ENCODE assay signal across 13 cellular contexts in genomic region chr3:196608693-196609092, GRCh38. TPM values are rescaled to one million over a fixed set of nuclear protein-coding genes. Genes with fewer than 3 reads are reported as not detected.
A peak's percentile ranks its signal among the peaks of the same experiment; 100 is the strongest.
DNase-seq lines count a peak whose midpoint lies in the region; ATAC-seq, FAIRE-seq and TF ChIP-seq lines count a peak whose summit lies in the region.
"Had no signal": no experiment of that assay in that cellular context is flagged by ENCODE, and none has a peak within 500 bp of the region (broad histone marks: within the 10 kb centered on the region; RNA-seq: fewer than 3 reads in every experiment).

No MANE protein-coding gene starts in this region.

- TF ChIP-seq POLR2A in HCT116 (IDR thresholded peaks at IDR 0.05; ENCODE audit: borderline replicate concordance, extremely low read depth, insufficient read depth, insufficient read length) = no peak

- H3K79me2 ChIP-seq in HCT116 (ENCODE audit: insufficient read depth, low read length) (no peaks in the 10 kb centered on the region), neural progenitor cell (ENCODE audit: low read depth) (no peaks in the 10 kb centered on the region)

- BruUV-seq in HCT116 (replicated peaks; lab: Mats Ljungman, UMichigan) = no TSS peak

- H3K4me2 ChIP-seq in HCT116 (ENCODE audit: low read length) (no peak overlapping the region), neural progenitor cell (no peak overlapping the region)
- H3K4me2 ChIP-seq: GM23338 had no signal

- H3K4me1 Mint-ChIP-seq in CD4-positive, alpha-beta memory T cell = peaks cover 33 to 51% (median 41%) of the 10 kb centered on the region in 4 donors
- peaks cover 22% of the 10 kb centered on the region for H3K4me1 Mint-ChIP-seq in activated T-helper 17 cell treated with anti-CD3 and anti-CD28 coated beads, Interleukin-2, amount 50 U/mL, for 72 hours
- H3K4me1 Mint-ChIP-seq in neural progenitor cell = peaks cover 14% of the 10 kb centered on the region

- intact Hi-C loops in CD4-positive, alpha-beta memory T cell (cut with micrococcal nuclease) = loop anchor here (1.0 to 2.0 kb wide), 6 partner anchors 24 to 361 kb away; partner anchors contain the start of gene NRROS
- intact Hi-C loops in HCT116 (cut with micrococcal nuclease) = loop anchor here (1.0 to 10.0 kb wide), 3 partner anchors 77 to 576 kb away; no protein-coding TSS in a partner anchor

- H2AFZ ChIP-seq in HCT116 (ENCODE audit: low read depth, low read length, poor library complexity, severe bottlenecking) = peak overlapping the region; percentile 96
- H2AFZ ChIP-seq in neural progenitor cell (replicated peaks) = peak overlapping the region; percentile 38
- H2AFZ ChIP-seq: GM23338 had no signal

- no peaks in the 10 kb centered on the region for H3K27me3 Mint-ChIP-seq in CD4-positive, alpha-beta memory T cell
- H3K27me3 Mint-ChIP-seq in activated T-helper 17 cell treated with anti-CD3 and anti-CD28 coated beads, Interleukin-2, amount 50 U/mL, for 72 hours = no peaks in the 10 kb centered on the region
- peaks cover 2% of the 10 kb centered on the region for H3K27me3 Mint-ChIP-seq in neural progenitor cell (ENCODE audit: insufficient read depth, low read depth)

- POLR2A ChIA-PET in CD4-positive, alpha-beta memory T cell (lab: Charles Lee; ENCODE audit: partially characterized antibody) = interaction anchor here (0.7 to 5.8 kb wide), 11 partner anchors 16 to 103 kb away, joined by 3 to 121 read pairs (median 6); partner anchors contain the start of genes CEP19, NRROS and PIGX
- POLR2A ChIA-PET in HCT116 (lab: Charles Lee) = no interaction called here

- TF ChIP-seq CTCF in HCT116 (IDR thresholded peaks at IDR 0.05 in 2 of 3, conservative IDR thresholded peaks at IDR 0.05 in 1 of 3; ENCODE audit: borderline replicate concordance in 1 of 3, insufficient read depth in 1 of 3, low read depth in 2 of 3, low read length in 2 of 3) = no peak
- TF ChIP-seq CTCF in neural progenitor cell (IDR thresholded peaks at IDR 0.05) = no peak

- ATAC-seq in HCT116 = no peak
- ATAC-seq in activated T-helper 17 cell treated with anti-CD3 and anti-CD28 coated beads, Interleukin-2, amount 50 U/mL, for 72 hours (replicated peaks) = no peak

- no peak for TF ChIP-seq RAD21 in HCT116 (IDR thresholded peaks at IDR 0.05; ENCODE audit: low read depth)

- no peak overlapping the region for H3K4me3 ChIP-seq in CD4-positive, alpha-beta memory T cell (ENCODE audit: low read length in 2 of 2)
- H3K4me3 ChIP-seq in HCT116 (replicated peaks in 1 of 2; ENCODE audit: low read depth in 1 of 2, low read length in 2 of 2) (no peak overlapping the region), neural progenitor cell (no peak overlapping the region)
- H3K4me3 ChIP-seq: BLaER1, GM23338, HAP-1, MG63, SJCRH30 had no signal

- peaks cover 47% of the 10 kb centered on the region for H3K4me1 ChIP-seq in CD4-positive, alpha-beta memory T cell (ENCODE audit: insufficient read depth, low read length)
- H3K4me1 ChIP-seq in HCT116 (ENCODE audit: control insufficient read depth in 1 of 2, insufficient read depth in 2 of 2, low read length in 2 of 2) = peaks cover 22 to 40% of the 10 kb centered on the region in 2 experiments; a peak in 3 of 4 replicates
- peaks cover 3% of the 10 kb centered on the region for H3K4me1 ChIP-seq in neural progenitor cell
- H3K4me1 ChIP-seq: HAP-1, SJCRH30 had no signal

- peak overlapping the region in 3 of 8 donors; percentile 49 to 63 (median 60) for H3K4me3 Mint-ChIP-seq in CD4-positive, alpha-beta memory T cell
- H3K4me3 Mint-ChIP-seq in activated T-helper 17 cell treated with anti-CD3 and anti-CD28 coated beads, Interleukin-2, amount 50 U/mL, for 72 hours = no peak overlapping the region
- no peak overlapping the region for H3K4me3 Mint-ChIP-seq in neural progenitor cell
- H3K4me3 Mint-ChIP-seq: GM23338 had no signal

- no peak for FAIRE-seq in HTR-8/SVneo (lab: Jason Lieb, UNC)
- FAIRE-seq: RCC 7860 had no signal

- no peaks in the 10 kb centered on the region for H3F3A ChIP-seq in neural progenitor cell (ENCODE audit: low read depth)

- no peaks in the 10 kb centered on the region for H3K36me3 ChIP-seq in CD4-positive, alpha-beta memory T cell (ENCODE audit: insufficient read depth, low read length)
- H3K36me3 ChIP-seq in HCT116 (ENCODE audit: control insufficient read depth in 1 of 2, insufficient read depth in 2 of 2, low read length in 2 of 2) (no peaks in the 10 kb centered on the region), neural progenitor cell (no peaks in the 10 kb centered on the region)
- H3K36me3 ChIP-seq: BLaER1, HAP-1, MG63, SJCRH30 had no signal

- H3K9me3 ChIP-seq in CD4-positive, alpha-beta memory T cell (ENCODE audit: control insufficient read depth in 1 of 2, low read length in 2 of 2) = no peaks in the 10 kb centered on the region
- no peaks in the 10 kb centered on the region for H3K9me3 ChIP-seq in HCT116 (ENCODE audit: control insufficient read depth in 1 of 2, insufficient read depth in 1 of 2, low read depth in 1 of 2, low read length in 2 of 2)
- no peaks in the 10 kb centered on the region for H3K9me3 ChIP-seq in neural progenitor cell (ENCODE audit: low read depth)
- H3K9me3 ChIP-seq: BLaER1, HAP-1, MG63, SJCRH30 had no signal

- DNase-seq in CD4-positive, alpha-beta memory T cell = no peak
- DNase-seq in HCT116 (ENCODE audit: low read depth, low spot score) (no peak), neural progenitor cell (ENCODE audit: low spot score) (no peak), superior temporal gyrus (ENCODE audit: extremely low spot score) (no peak), SKM-1 (lab: John Stamatoyannopoulos, UW; ENCODE audit: unreplicated experiment) (no peak), HTR-8/SVneo (ENCODE audit: insufficient read length, low spot score) (no peak)

- peak overlapping the region in 4 of 7 donors; percentile 19 to 90 (median 66) for H3K27ac Mint-ChIP-seq in CD4-positive, alpha-beta memory T cell
- peak overlapping the region; percentile 61 for H3K27ac Mint-ChIP-seq in activated T-helper 17 cell treated with anti-CD3 and anti-CD28 coated beads, Interleukin-2, amount 50 U/mL, for 72 hours
- no peak overlapping the region for H3K27ac Mint-ChIP-seq in neural progenitor cell
- H3K27ac Mint-ChIP-seq: GM23338 had no signal

- CTCF ChIA-PET in CD4-positive, alpha-beta memory T cell (lab: Charles Lee; ENCODE audit: partially characterized antibody) = interaction anchor here (0.7 to 10.9 kb wide), 18 partner anchors 18 to 260 kb away, joined by 3 to 360 read pairs (median 6); partner anchors contain the start of genes CEP19, FBXO45, NRROS and PIGX
- CTCF ChIA-PET in HCT116 (lab: Charles Lee) = interaction anchor here (1.3 to 4.8 kb wide), 6 partner anchors 12 to 362 kb away, joined by 3 to 62 read pairs (median 6); no protein-coding TSS in a partner anchor

- H3K9ac ChIP-seq in HCT116 (ENCODE audit: low read length) = no peak overlapping the region
- no peak overlapping the region for H3K9ac ChIP-seq in neural progenitor cell

- no peaks in the 10 kb centered on the region for H4K20me1 ChIP-seq in HCT116 (ENCODE audit: insufficient read depth)
- no peaks in the 10 kb centered on the region for H4K20me1 ChIP-seq in neural progenitor cell (ENCODE audit: low read depth)
- H4K20me1 ChIP-seq: BLaER1 had no signal

- RAD21 ChIA-PET in HCT116 (lab: Charles Lee; ENCODE audit: low non-redundant PET in 1 of 2, low total read pairs in 2 of 2, uncharacterized antibody in 2 of 2, unreplicated experiment in 2 of 2) = interaction anchor here (1.0 to 1.6 kb wide), 3 partner anchors 76 to 361 kb away, joined by 3 to 14 read pairs (median 4); no protein-coding TSS in a partner anchor

- peaks cover 0 to 2% (median 0%) of the 10 kb centered on the region in 8 donors for H3K9me3 Mint-ChIP-seq in CD4-positive, alpha-beta memory T cell
- no peaks in the 10 kb centered on the region for H3K9me3 Mint-ChIP-seq in activated T-helper 17 cell treated with anti-CD3 and anti-CD28 coated beads, Interleukin-2, amount 50 U/mL, for 72 hours
- no peaks in the 10 kb centered on the region for H3K9me3 Mint-ChIP-seq in neural progenitor cell
- H3K9me3 Mint-ChIP-seq: GM23338 had no signal

- no peak overlapping the region for H3K27ac ChIP-seq in CD4-positive, alpha-beta memory T cell (ENCODE audit: low read depth, low read length)
- no peak overlapping the region for H3K27ac ChIP-seq in HCT116 (ENCODE audit: low read depth, low read length)
- H3K27ac ChIP-seq in neural progenitor cell = no peak overlapping the region
- H3K27ac ChIP-seq: SJCRH30 had no signal

- no peaks in the 10 kb centered on the region for H3K36me3 Mint-ChIP-seq in CD4-positive, alpha-beta memory T cell
- no peaks in the 10 kb centered on the region for H3K36me3 Mint-ChIP-seq in activated T-helper 17 cell treated with anti-CD3 and anti-CD28 coated beads, Interleukin-2, amount 50 U/mL, for 72 hours (ENCODE audit: low read depth)
- H3K36me3 Mint-ChIP-seq in neural progenitor cell = no peaks in the 10 kb centered on the region

- no peaks in the 10 kb centered on the region for H3K27me3 ChIP-seq in CD4-positive, alpha-beta memory T cell (ENCODE audit: insufficient read depth, low read length)
- H3K27me3 ChIP-seq in HCT116 (ENCODE audit: insufficient read depth, low read length) (no peaks in the 10 kb centered on the region), neural progenitor cell (no peaks in the 10 kb centered on the region)
- H3K27me3 ChIP-seq: BLaER1, MG63 had no signal

- H3K9me2 ChIP-seq in HCT116 (ENCODE audit: insufficient read depth) = no peaks in the 10 kb centered on the region

TF ChIP-seq in HCT116, 20 proteins besides CTCF, POLR2A, EP300 and RAD21 (continues in another document):
- TF ChIP-seq SIN3A (IDR thresholded peaks at IDR 0.05; ENCODE audit: low read depth) (no peak), TCF7L2 (IDR thresholded peaks at IDR 0.05; ENCODE audit: borderline replicate concordance, extremely low read depth, insufficient read depth, insufficient read length) (no peak), SRF (IDR thresholded peaks at IDR 0.05; ENCODE audit: low read depth) (no peak)

RNA-seq across cellular contexts. Expression of gene NRROS, which starts 30.8 kb away (rescaled TPM):
- total RNA-seq in CD4-positive, alpha-beta memory T cell = 10 to 100 TPM; 18.7 to 20.0 TPM
- polyA plus RNA-seq in CD4-positive, alpha-beta memory T cell = 1 to 10 TPM; 4.6 to 5.0 TPM
- 0.12 TPM for total RNA-seq in HCT116 (2021; ENCODE audit: unreplicated experiment)
- polyA plus RNA-seq in HCT116 (2012) = 0.07 TPM in 1 of 2 replicates, not detected in the other
- 10 to 100 TPM; 26.5 to 42.3 TPM for total RNA-seq in activated T-helper 17 cell treated with anti-CD3 and anti-CD28 coated beads, Interleukin-2, amount 50 U/mL, for 72 hours
- 0.58 and 1.7 TPM in 2 replicates for total RNA-seq in neural progenitor cell (ENCODE audit: low replicate concordance)
- total RNA-seq: SJCRH30 had no signal

RNA-seq across cellular contexts. Expression of gene FBXO45, which starts 40.2 kb away (rescaled TPM):
- total RNA-seq in CD4-positive, alpha-beta memory T cell = 10 to 100 TPM; 10.9 to 12.0 TPM
- 1 to 10 TPM; 3.0 to 5.4 TPM for polyA plus RNA-seq in CD4-positive, alpha-beta memory T cell
- total RNA-seq in HCT116 (2021; ENCODE audit: unreplicated experiment) (23.2 TPM), neural progenitor cell (ENCODE audit: low replicate concordance) (14.4 and 23.1 TPM in 2 replicates)
- polyA plus RNA-seq in HCT116 (2012) = 6.9 and 9.7 TPM in 2 replicates
- total RNA-seq in activated T-helper 17 cell treated with anti-CD3 and anti-CD28 coated beads, Interleukin-2, amount 50 U/mL, for 72 hours = 10 to 100 TPM; 13.0 to 22.0 TPM

RNA-seq across cellular contexts. Expression of gene WDR53, which starts 40.3 kb away (rescaled TPM):
- total RNA-seq in CD4-positive, alpha-beta memory T cell = 10 to 100 TPM; 37.5 to 38.7 TPM
- 10 to 100 TPM; 25.8 to 33.0 TPM for polyA plus RNA-seq in CD4-positive, alpha-beta memory T cell
- total RNA-seq in HCT116 (2021; ENCODE audit: unreplicated experiment) = 14.8 TPM
- polyA plus RNA-seq in HCT116 (2012) = 9.0 and 10.2 TPM in 2 replicates
- 10 to 100 TPM; 11.3 to 18.5 TPM for total RNA-seq in activated T-helper 17 cell treated with anti-CD3 and anti-CD28 coated beads, Interleukin-2, amount 50 U/mL, for 72 hours
- 9.3 and 9.7 TPM in 2 replicates for total RNA-seq in neural progenitor cell (ENCODE audit: low replicate concordance)
